Comparison of ENCODE assay signal across 23 cellular contexts in the genomic region with DNA sequence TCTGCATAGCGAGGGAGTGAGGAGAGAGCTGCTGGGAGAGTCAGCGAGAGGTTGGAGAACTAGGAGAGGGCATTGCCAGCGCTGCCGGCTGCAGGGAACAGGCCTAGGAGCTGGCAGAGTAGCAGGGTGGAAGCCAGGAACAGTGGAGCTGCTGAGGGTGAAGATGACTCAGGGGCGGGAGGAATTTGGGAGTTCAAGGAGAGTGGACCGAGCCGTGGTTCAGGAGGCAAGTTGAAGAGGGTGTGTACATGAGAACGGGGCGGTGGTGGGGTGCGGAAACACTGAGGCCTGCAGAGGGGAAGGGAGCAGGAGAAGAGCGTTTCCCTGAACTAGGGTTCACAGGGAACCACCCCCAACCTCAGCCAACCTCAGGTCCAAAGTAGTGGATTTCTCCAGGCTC.
"Had no signal": no experiment of that assay in that cellular context is flagged by ENCODE, and none has a peak within 500 bp of the region (broad histone marks: within the 10 kb centered on the region; RNA-seq: fewer than 3 reads in every experiment).

No MANE protein-coding gene starts in this region.

- H3K36me3 Mint-ChIP-seq: activated naive CD4-positive, alpha-beta T cell treated with anti-CD3 and anti-CD28 coated beads, Interleukin-2, amount 50 U/mL, for 72 hours; brain; memory B cell had no signal

- H3K27ac Mint-ChIP-seq: activated B cell treated with CpG ODN at 0.5 μM for 24 hours; activated CD4-positive, alpha-beta T cell treated with anti-CD3 and anti-CD28 coated beads for 36 hours; activated naive CD4-positive, alpha-beta T cell treated with anti-CD3 and anti-CD28 coated beads, Interleukin-2, amount 50 U/mL, for 72 hours; activated T-helper 1 cell treated with anti-CD3 and anti-CD28 coated beads, Interleukin-12 subunit alpha, Interleukin-12 subunit beta, Interleukin-2, Interleukin-4 antibody, amounts not matched to agents 30 ng/mL and 10 ng/mL and 1 ng/mL, durations not matched to agents 14 hours and 24 hours and 36 hours; brain; dendritic cell treated with granulocyte-macrophage colony-stimulating factor and Interleukin-4, amounts not matched to agents 40 ng/mL and 50 ng/mL, for 4 days; memory B cell; progenitor cell of endocrine pancreas; T-helper 1 cell treated with Interleukin-12 subunit alpha and Interleukin-12 subunit beta and Interleukin-4 antibody, amounts not matched to agents 30 μg/mL and 1 μg/mL, for 36 hours had no signal

- H3K4me3 Mint-ChIP-seq: activated B cell treated with CpG ODN at 0.5 μM for 24 hours; activated CD4-positive, alpha-beta T cell treated with anti-CD3 and anti-CD28 coated beads for 36 hours; activated T-helper 1 cell treated with anti-CD3 and anti-CD28 coated beads, Interleukin-12 subunit alpha, Interleukin-12 subunit beta, Interleukin-2, Interleukin-4 antibody, amounts not matched to agents 30 ng/mL and 10 ng/mL and 1 ng/mL, durations not matched to agents 14 hours and 24 hours and 36 hours; brain; dendritic cell treated with granulocyte-macrophage colony-stimulating factor and Interleukin-4, amounts not matched to agents 40 ng/mL and 50 ng/mL, for 4 days; memory B cell; T-helper 1 cell treated with Interleukin-12 subunit alpha and Interleukin-12 subunit beta and Interleukin-4 antibody, amounts not matched to agents 30 μg/mL and 1 μg/mL, for 36 hours had no signal

- H3K9me3 Mint-ChIP-seq: activated B cell treated with CpG ODN at 0.5 μM for 24 hours; activated naive CD4-positive, alpha-beta T cell treated with anti-CD3 and anti-CD28 coated beads, Interleukin-2, amount 50 U/mL, for 72 hours; activated T-helper 1 cell treated with anti-CD3 and anti-CD28 coated beads, Interleukin-12 subunit alpha, Interleukin-12 subunit beta, Interleukin-2, Interleukin-4 antibody, amounts not matched to agents 30 ng/mL and 10 ng/mL and 1 ng/mL, durations not matched to agents 14 hours and 24 hours and 36 hours; dendritic cell treated with granulocyte-macrophage colony-stimulating factor and Interleukin-4, amounts not matched to agents 40 ng/mL and 50 ng/mL, for 4 days; memory B cell; T-helper 1 cell treated with Interleukin-12 subunit alpha and Interleukin-12 subunit beta and Interleukin-4 antibody, amounts not matched to agents 30 μg/mL and 1 μg/mL, for 36 hours had no signal

- ATAC-seq: activated CD4-positive, alpha-beta T cell treated with anti-CD3 and anti-CD28 coated beads for 36 hours; activated naive CD4-positive, alpha-beta T cell treated with anti-CD3 and anti-CD28 coated beads, Interleukin-2, amount 50 U/mL, for 72 hours; mucosa of descending colon; stimulated activated naive CD8-positive, alpha-beta T cell treated with anti-CD3 and anti-CD28 coated beads, Interleukin-15, Interleukin-2, amounts not matched to agents 100 U/mL and 50 U/mL, for 24 hours had no signal

- H3K4me1 Mint-ChIP-seq: brain had no signal

- H3K27me3 Mint-ChIP-seq: progenitor cell of endocrine pancreas had no signal

- DNase-seq: activated B cell treated with CpG ODN at 0.5 μM for 24 hours; activated CD4-positive, alpha-beta T cell treated with anti-CD3 and anti-CD28 coated beads for 36 hours; activated CD4-positive, alpha-beta T cell treated with anti-CD3 and anti-CD28 coated beads, Interleukin-2, amount 50 U/mL, for 4 hours; activated gamma-delta T cell; aorta; effector CD8-positive, alpha-beta T cell; foreskin melanocyte; hippocampal formation; mucosa of descending colon; nucleus accumbens; retina; sigmoid colon; stimulated activated CD4-positive, alpha-beta T cell treated with anti-CD3 and anti-CD28 coated beads, Interleukin-4, amount 100 ng/mL, for 4 hours; stimulated activated naive CD8-positive, alpha-beta T cell treated with anti-CD3 and anti-CD28 coated beads, Interleukin-15, Interleukin-2, amounts not matched to agents 100 U/mL and 50 U/mL, for 24 hours; T1000; tibial artery had no signal
